In the genomic region with DNA sequence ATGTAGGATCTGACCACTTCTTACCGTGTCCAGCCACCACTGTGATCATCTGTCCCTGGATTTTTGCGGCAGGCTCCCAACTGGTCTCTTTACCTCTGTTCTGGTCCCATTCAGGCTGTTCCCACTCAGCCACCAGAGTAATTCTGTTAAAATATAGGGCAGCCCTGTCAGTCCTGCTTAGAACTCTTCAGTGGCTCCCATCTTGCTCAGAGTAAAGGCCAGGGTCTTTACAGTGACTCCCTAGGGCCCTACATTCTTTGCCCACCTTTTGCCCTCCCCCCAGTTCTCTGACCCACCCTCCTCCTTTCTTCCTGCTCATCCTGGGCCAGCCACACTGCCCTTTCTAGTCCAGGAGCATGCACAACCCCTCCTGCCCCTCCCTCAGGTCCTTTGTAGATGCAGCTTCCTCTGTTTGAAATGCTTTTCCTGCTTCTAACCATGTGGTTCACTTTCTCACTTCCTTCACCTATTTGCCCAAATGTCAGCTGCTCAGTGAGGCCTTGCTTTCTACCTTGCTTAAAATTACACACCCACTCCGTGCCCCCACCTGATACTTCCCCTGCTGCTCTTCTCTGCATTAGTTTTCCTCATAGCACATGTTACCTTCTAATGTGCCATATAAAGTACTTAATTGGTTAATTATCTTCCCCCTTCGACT, we compare ENCODE assay signal across 11 cellular contexts. TPM values are rescaled to one million over a fixed set of nuclear protein-coding genes. Genes with fewer than 3 reads are reported as not detected.
DNase-seq lines count a peak whose midpoint lies in the region; ATAC-seq, FAIRE-seq and TF ChIP-seq lines count a peak whose summit lies in the region.
"Had no signal": no experiment of that assay in that cellular context is flagged by ENCODE, and none has a peak within 500 bp of the region (broad histone marks: within the 10 kb centered on the region; RNA-seq: fewer than 3 reads in every experiment).

No MANE protein-coding gene starts in this region.

- H3K4me3 ChIP-seq in endothelial cell of umbilical vein (replicated peaks in 1 of 3; ENCODE audit: insufficient read depth in 1 of 3, low read depth in 1 of 3, low read length in 3 of 3) = no peak overlapping the region
- H3K4me3 ChIP-seq in upper lobe of left lung = no peak overlapping the region

- DNase-seq in activated naive CD4-positive, alpha-beta T cell treated with anti-CD3 and anti-CD28 coated beads, Interleukin-2, amount 10 ng/mL, durations not matched to agents 7 days and 5 days = peak; percentile 54
- no peak for DNase-seq in activated naive CD4-positive, alpha-beta T cell (lab: John Stamatoyannopoulos, UW)
- DNase-seq in NCI-H82 treated with DMSO at 0.1 percent for 48 hours (lab: John Stamatoyannopoulos, UW; ENCODE audit: unreplicated experiment) (peak; percentile 55), endothelial cell of umbilical vein (ENCODE audit: low read depth, low spot score) (no peak), upper lobe of left lung (no peak)
- DNase-seq in stimulated activated CD4-positive, alpha-beta T cell treated with anti-CD3 and anti-CD28 coated beads, Interleukin-4, amount 100 ng/mL, for 24 hours = no peak
- DNase-seq: C1 segment of cervical spinal cord, cortex of kidney, PC-3 had no signal

- no peak for TF ChIP-seq CTCF in endothelial cell of umbilical vein (IDR thresholded peaks at IDR 0.05; ENCODE audit: extremely low read depth in 1 of 2, insufficient read depth in 1 of 2, low read depth in 1 of 2, low read length in 2 of 2)
- no peak for TF ChIP-seq CTCF in upper lobe of left lung (IDR thresholded peaks at IDR 0.05)

- H3K4me3 Mint-ChIP-seq in activated naive CD4-positive, alpha-beta T cell treated with anti-CD3 and anti-CD28 coated beads, Interleukin-2, amount 10 ng/mL, durations not matched to agents 7 days and 5 days = peak overlapping the region; percentile 24

- CTCF ChIA-PET in activated naive CD4-positive, alpha-beta T cell treated with anti-CD3 and anti-CD28 coated beads, Interleukin-2, amount 10 ng/mL, durations not matched to agents 7 days and 5 days (lab: Charles Lee) = interaction anchor here (2.0 kb wide), 1 partner anchor 15 kb away, joined by 5 read pairs; no protein-coding TSS in a partner anchor
- CTCF ChIA-PET in endothelial cell of umbilical vein (lab: Charles Lee) = interaction anchor here (1.0 to 2.3 kb wide), 5 partner anchors 8 to 39 kb away, joined by 3 to 14 read pairs (median 4); a partner anchor contains a TSS

- 53 to 64% methylated on average over 4 of the region's 4 CpGs for WGBS in upper lobe of left lung, 2 donors

- no peaks in the 10 kb centered on the region for H3K9me3 Mint-ChIP-seq in activated naive CD4-positive, alpha-beta T cell treated with anti-CD3 and anti-CD28 coated beads, Interleukin-2, amount 10 ng/mL, durations not matched to agents 7 days and 5 days

- H3K27me3 ChIP-seq in endothelial cell of umbilical vein (ENCODE audit: control insufficient read depth in 2 of 2, insufficient read depth in 2 of 2, low read length in 2 of 2) = no peaks in the 10 kb centered on the region
- no peaks in the 10 kb centered on the region for H3K27me3 ChIP-seq in upper lobe of left lung

- H3K36me3 ChIP-seq in endothelial cell of umbilical vein (ENCODE audit: control insufficient read depth in 2 of 2, extremely low read depth in 1 of 2, insufficient read depth in 2 of 2, low read length in 2 of 2) (peaks cover 0 to 4% of the 10 kb centered on the region in 2 experiments), upper lobe of left lung (peaks cover 0 to 18% (median 7%) of the 10 kb centered on the region in 4 donors)

- BruUV-seq in endothelial cell of umbilical vein (replicated peaks; lab: Mats Ljungman, UMichigan) = no TSS peak

- H4K20me1 ChIP-seq in endothelial cell of umbilical vein (replicated peaks; ENCODE audit: control insufficient read depth, extremely low read depth, insufficient read depth, low read length) = peaks cover 2% of the 10 kb centered on the region

- H3K9me3 ChIP-seq in endothelial cell of umbilical vein (replicated peaks; ENCODE audit: control insufficient read depth, insufficient read depth, low read length) (no peaks in the 10 kb centered on the region), upper lobe of left lung (no peaks in the 10 kb centered on the region)

- no peak for TF ChIP-seq EP300 in upper lobe of left lung (IDR thresholded peaks at IDR 0.05)

- H3K36me3 Mint-ChIP-seq in activated naive CD4-positive, alpha-beta T cell treated with anti-CD3 and anti-CD28 coated beads, Interleukin-2, amount 10 ng/mL, durations not matched to agents 7 days and 5 days = peaks cover 76% of the 10 kb centered on the region

- H3K27ac ChIP-seq in endothelial cell of umbilical vein (ENCODE audit: insufficient read depth, low read depth, low read length) (no peak overlapping the region), upper lobe of left lung (peak overlapping the region in 3 of 4 donors; percentile 57 to 75 (median 66))

- no peaks in the 10 kb centered on the region for H3K9me1 ChIP-seq in endothelial cell of umbilical vein (replicated peaks; ENCODE audit: control insufficient read depth, extremely low read depth, insufficient read depth, low read length)

- peaks cover 18% of the 10 kb centered on the region for H3K4me1 ChIP-seq in endothelial cell of umbilical vein (ENCODE audit: control insufficient read depth, extremely low read depth, insufficient read depth, low read length)
- peaks cover 28 to 37% (median 30%) of the 10 kb centered on the region in 4 donors for H3K4me1 ChIP-seq in upper lobe of left lung

- H3K27me3 Mint-ChIP-seq in activated naive CD4-positive, alpha-beta T cell treated with anti-CD3 and anti-CD28 coated beads, Interleukin-2, amount 10 ng/mL, durations not matched to agents 7 days and 5 days = no peaks in the 10 kb centered on the region

- H3K4me2 ChIP-seq in endothelial cell of umbilical vein (ENCODE audit: insufficient read depth, low read length) = no peak overlapping the region

- FAIRE-seq in endothelial cell of umbilical vein (lab: Jason Lieb, UNC) = peak; percentile 76

- H2AFZ ChIP-seq in endothelial cell of umbilical vein (ENCODE audit: low read depth, low read length) = no peak overlapping the region

- peak overlapping the region; percentile 86 for H3K27ac Mint-ChIP-seq in activated naive CD4-positive, alpha-beta T cell treated with anti-CD3 and anti-CD28 coated beads, Interleukin-2, amount 10 ng/mL, durations not matched to agents 7 days and 5 days

- TF ChIP-seq POLR2A in endothelial cell of umbilical vein (IDR thresholded peaks at IDR 0.05; ENCODE audit: low read depth, low read length) = no peak
- TF ChIP-seq POLR2A in upper lobe of left lung (IDR thresholded peaks at IDR 0.05) = no peak

- ATAC-seq in upper lobe of left lung (ENCODE audit: low FRiP score in 2 of 2) (no peak), HG02885 (IDR thresholded peaks at IDR 0.05; ENCODE audit: poor library complexity, unreplicated experiment) (no peak), HG02798 (IDR thresholded peaks at IDR 0.05; ENCODE audit: poor library complexity, unreplicated experiment) (no peak)

- H3K4me1 Mint-ChIP-seq in activated naive CD4-positive, alpha-beta T cell treated with anti-CD3 and anti-CD28 coated beads, Interleukin-2, amount 10 ng/mL, durations not matched to agents 7 days and 5 days = peaks cover 93% of the 10 kb centered on the region

- intact Hi-C loops in endothelial cell of umbilical vein (cut with micrococcal nuclease) = no loop called here

- POLR2A ChIA-PET in endothelial cell of umbilical vein (lab: Charles Lee) = no interaction called here

- H3K9ac ChIP-seq in endothelial cell of umbilical vein (replicated peaks; ENCODE audit: extremely low read depth, insufficient read depth, low read length) = no peak overlapping the region

- dilution Hi-C loops in endothelial cell of umbilical vein (cut with MboI; ENCODE audit: extremely low pct_ligation_motif_present, low sequenced_read_pairs) = no loop called here

- peaks cover 7% of the 10 kb centered on the region for H3K79me2 ChIP-seq in endothelial cell of umbilical vein (ENCODE audit: control insufficient read depth, insufficient read depth, low read length)

TF ChIP-seq in endothelial cell of umbilical vein, 7 proteins besides CTCF, POLR2A, EP300 and RAD21:
- TF ChIP-seq, protein P1, sequence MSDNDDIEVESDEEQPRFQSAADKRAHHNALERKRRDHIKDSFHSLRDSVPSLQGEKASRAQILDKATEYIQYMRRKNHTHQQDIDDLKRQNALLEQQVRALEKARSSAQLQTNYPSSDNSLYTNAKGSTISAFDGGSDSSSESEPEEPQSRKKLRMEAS (IDR thresholded peaks at IDR 0.05; ENCODE audit: insufficient read depth, insufficient read length) = no peak
- TF ChIP-seq GATA2 (IDR thresholded peaks at IDR 0.05; ENCODE audit: insufficient read depth, insufficient read length, low read depth, low read length) (no peak), EZH2 (IDR thresholded peaks at IDR 0.05; ENCODE audit: borderline replicate concordance, low read depth, low read length, severe bottlenecking) (no peak), MYC (IDR thresholded peaks at IDR 0.05; ENCODE audit: low read depth, low read length) (no peak), POLR2AphosphoS5 (IDR thresholded peaks at IDR 0.05; ENCODE audit: insufficient read depth, low read depth, low read length) (no peak), FOS (IDR thresholded peaks at IDR 0.05; ENCODE audit: borderline replicate concordance, insufficient read depth, low read length) (no peak), JUN (IDR thresholded peaks at IDR 0.05; ENCODE audit: borderline replicate concordance, insufficient read depth, insufficient read length, low read depth) (no peak)

RNA-seq across cellular contexts. Expression of a gene that starts 7.8 kb away (rescaled TPM):
- total RNA-seq in endothelial cell of umbilical vein (12.7 and 13.0 TPM in 2 replicates), upper lobe of left lung (10 to 100 TPM in 5 of 6 donors, 1 to 10 TPM in 1; 5.9 to 20.8 (median 15.7) TPM)
- 17.8 and 20.5 TPM in 2 replicates for polyA plus RNA-seq in endothelial cell of umbilical vein
- polyA plus RNA-seq in endothelial cell of umbilical vein (2011; cell fraction: cytosol; rRNA removed) = 13.1 and 13.6 TPM in 2 replicates
- polyA plus RNA-seq in endothelial cell of umbilical vein (2011; cell fraction: nucleus; rRNA removed) = 6.4 and 7.2 TPM in 2 replicates
- 7.6 and 9.8 TPM in 2 replicates for polyA plus RNA-seq in endothelial cell of umbilical vein (2012)
- polyA minus RNA-seq in endothelial cell of umbilical vein = 33.6 and 35.1 TPM in 2 replicates
- polyA minus RNA-seq in endothelial cell of umbilical vein (2011; cell fraction: cytosol; rRNA and poly(A)+ RNA removed) = 20.0 TPM
- 12.9 and 13.5 TPM in 2 replicates for polyA minus RNA-seq in endothelial cell of umbilical vein (2011; cell fraction: nucleus; rRNA and poly(A)+ RNA removed)

RNA-seq across cellular contexts. Expression of a gene that starts 18.5 kb away (rescaled TPM):
- total RNA-seq in endothelial cell of umbilical vein = 50.4 and 53.1 TPM in 2 replicates
- 30.2 and 33.5 TPM in 2 replicates for polyA plus RNA-seq in endothelial cell of umbilical vein
- polyA plus RNA-seq in endothelial cell of umbilical vein (2011; cell fraction: cytosol; rRNA removed) = 30.5 and 34.4 TPM in 2 replicates
- 145 and 152 TPM in 2 replicates for polyA plus RNA-seq in endothelial cell of umbilical vein (2011; cell fraction: nucleus; rRNA removed)
- polyA plus RNA-seq in endothelial cell of umbilical vein (2012) = 33.3 and 43.0 TPM in 2 replicates
- 108 and 121 TPM in 2 replicates for polyA minus RNA-seq in endothelial cell of umbilical vein
- 39.1 TPM for polyA minus RNA-seq in endothelial cell of umbilical vein (2011; cell fraction: cytosol; rRNA and poly(A)+ RNA removed)
- 69.5 and 107 TPM in 2 replicates for polyA minus RNA-seq in endothelial cell of umbilical vein (2011; cell fraction: nucleus; rRNA and poly(A)+ RNA removed)
- 10 to 100 TPM; 27.5 to 61.0 (median 33.1) TPM for total RNA-seq in upper lobe of left lung

Comparison
In these comparisons a context has a peak if more than half of its experiments do, and no peak if none do; other contexts are left out.
1. DNase-seq: peak in activated naive CD4-positive, alpha-beta T cell treated with anti-CD3 and anti-CD28 coated beads, Interleukin-2, amount 10 ng/mL, durations not matched to agents 7 days and 5 days (single experiment) and NCI-H82 treated with DMSO at 0.1 percent for 48 hours (single experiment); none in activated naive CD4-positive, alpha-beta T cell (0 of 4), endothelial cell of umbilical vein (single experiment), upper lobe of left lung (0 of 2) and stimulated activated CD4-positive, alpha-beta T cell treated with anti-CD3 and anti-CD28 coated beads, Interleukin-4, amount 100 ng/mL, for 24 hours (single experiment).